ENCODE assay signal across 17 cellular contexts in genomic region chr1:55300975-55301374, GRCh38.
DNase-seq lines count a peak whose midpoint lies in the region; ATAC-seq and TF ChIP-seq lines count a peak whose summit lies in the region.
"Had no signal": no experiment of that assay in that cellular context is flagged by ENCODE, and none has a peak within 500 bp of the region (broad histone marks: within the 10 kb centered on the region; RNA-seq: fewer than 3 reads in every experiment).

No MANE protein-coding gene starts in this region.

- CTCF ChIA-PET in SK-N-SH (lab: Yijun Ruan, JAX), result no interaction called here

- TF ChIP-seq EP300 in SK-N-SH (IDR thresholded peaks at IDR 0.05; ENCODE audit: borderline replicate concordance in 1 of 2, low read depth in 1 of 2, low read length in 1 of 2), result no peak

- DNase-seq in SK-N-SH (no peak), left ventricle myocardium superior (peak; percentile 33), heart left ventricle (no peak), retina (peak; percentile 38), SIG-M5 (lab: John Stamatoyannopoulos, UW) (no peak)
- DNase-seq: C1 segment of cervical spinal cord; Caco-2; CD4-positive, alpha-beta memory T cell; DMS153; DND-41; H9; HFFc6 had no signal

- 67% methylated on average over 5 of the region's 5 CpGs for WGBS in SK-N-SH (ENCODE audit: low lambda C conversion rate)
- 40 to 45% (median 42%) methylated on average over 5 of the region's 5 CpGs for WGBS in heart left ventricle, 4 donors

- TF ChIP-seq RAD21 in SK-N-SH (IDR thresholded peaks at IDR 0.05; ENCODE audit: low read length), result no peak

- H3K9me3 ChIP-seq in SK-N-SH, result no peaks in the 10 kb centered on the region
- H3K9me3 ChIP-seq in heart left ventricle, result peaks cover 0 to 6% (median 0%) of the 10 kb centered on the region in 12 donors
- H3K9me3 ChIP-seq: Caco-2 had no signal

- no peaks in the 10 kb centered on the region for H4K20me1 ChIP-seq in SK-N-SH (ENCODE audit: insufficient read depth)

- TF ChIP-seq POLR2A in heart left ventricle (IDR thresholded peaks at IDR 0.05), result no peak

- intact Hi-C loops in left ventricle myocardium superior (cut with micrococcal nuclease) (no loop called here), heart left ventricle (cut with DNase I) (no loop called here)

- POLR2A ChIA-PET in SK-N-SH (lab: Yijun Ruan, JAX), result no interaction called here

- H3F3A ChIP-seq in SK-N-SH (replicated peaks; ENCODE audit: insufficient read depth), result no peaks in the 10 kb centered on the region

- no peaks in the 10 kb centered on the region for H3K79me2 ChIP-seq in SK-N-SH (ENCODE audit: insufficient read depth)

- no peak overlapping the region for H2AFZ ChIP-seq in SK-N-SH (ENCODE audit: low read depth)
- H2AFZ ChIP-seq: GM23338 had no signal

- H3K4me1 ChIP-seq in SK-N-SH (ENCODE audit: control insufficient read depth in 1 of 2, insufficient read depth in 2 of 2, low read depth in 1 of 2, low read length in 1 of 2) (peaks cover 0 to 8% of the 10 kb centered on the region in 2 experiments; a peak in 1 of 4 replicates), heart left ventricle (peaks cover 0 to 28% (median 3%) of the 10 kb centered on the region in 12 donors)
- H3K4me1 ChIP-seq: Caco-2 had no signal

- TF ChIP-seq CTCF in SK-N-SH (IDR thresholded peaks at IDR 0.05) (no peak), heart left ventricle (IDR thresholded peaks at IDR 0.05) (no peak)

- H3K27me3 ChIP-seq in SK-N-SH (ENCODE audit: insufficient read depth), result no peaks in the 10 kb centered on the region
- peaks cover 0 to 2% (median 0%) of the 10 kb centered on the region in 9 donors for H3K27me3 ChIP-seq in heart left ventricle

- no peak overlapping the region for H3K27ac ChIP-seq in SK-N-SH (ENCODE audit: low read depth in 2 of 2, low read length in 1 of 2)
- no peak overlapping the region for H3K27ac ChIP-seq in heart left ventricle
- H3K27ac ChIP-seq: 22Rv1 had no signal

- H3K9ac ChIP-seq in SK-N-SH, result no peak overlapping the region

- no peaks in the 10 kb centered on the region for H3K36me3 ChIP-seq in SK-N-SH (replicated peaks in 1 of 2; ENCODE audit: control insufficient read depth in 1 of 2, insufficient read depth in 2 of 2, low read length in 1 of 2)
- H3K36me3 ChIP-seq in heart left ventricle, result no peaks in the 10 kb centered on the region

- H3K9me2 ChIP-seq in SK-N-SH, result no peaks in the 10 kb centered on the region

- H3K4me2 ChIP-seq in SK-N-SH, result no peak overlapping the region
- H3K4me2 ChIP-seq: GM23338 had no signal

- peak; percentile 50; the same call in 2 of the 3 replicates for ATAC-seq in SK-N-SH treated with all-trans-retinoic acid at 6 μM for 48 hours
- no peak for ATAC-seq in left ventricle myocardium superior
- ATAC-seq in heart left ventricle, result no peak
- no peak for ATAC-seq in GM18861 (IDR thresholded peaks at IDR 0.05; ENCODE audit: unreplicated experiment)
- ATAC-seq: GM23338, HCT116 had no signal

- no peak overlapping the region for H3K4me3 ChIP-seq in SK-N-SH (ENCODE audit: low read depth in 2 of 2, low read length in 1 of 2)
- no peak overlapping the region for H3K4me3 ChIP-seq in heart left ventricle
- H3K4me3 ChIP-seq: GM23338 had no signal

TF ChIP-seq in SK-N-SH treated with all-trans-retinoic acid at 6 μM for 48 hours, 23 proteins besides CTCF, POLR2A, EP300 and RAD21:
- TF ChIP-seq, protein P1, sequence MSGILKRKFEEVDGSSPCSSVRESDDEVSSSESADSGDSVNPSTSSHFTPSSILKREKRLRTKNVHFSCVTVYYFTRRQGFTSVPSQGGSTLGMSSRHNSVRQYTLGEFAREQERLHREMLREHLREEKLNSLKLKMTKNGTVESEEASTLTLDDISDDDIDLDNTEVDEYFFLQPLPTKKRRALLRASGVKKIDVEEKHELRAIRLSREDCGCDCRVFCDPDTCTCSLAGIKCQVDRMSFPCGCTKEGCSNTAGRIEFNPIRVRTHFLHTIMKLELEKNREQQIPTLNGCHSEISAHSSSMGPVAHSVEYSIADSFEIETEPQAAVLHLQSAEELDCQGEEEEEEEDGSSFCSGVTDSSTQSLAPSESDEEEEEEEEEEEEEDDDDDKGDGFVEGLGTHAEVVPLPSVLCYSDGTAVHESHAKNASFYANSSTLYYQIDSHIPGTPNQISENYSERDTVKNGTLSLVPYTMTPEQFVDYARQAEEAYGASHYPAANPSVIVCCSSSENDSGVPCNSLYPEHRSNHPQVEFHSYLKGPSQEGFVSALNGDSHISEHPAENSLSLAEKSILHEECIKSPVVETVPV (CRISPR knock-in tag; IDR thresholded peaks at IDR 0.05), result no peak
- TF ChIP-seq OSR1 (CRISPR knock-in tag; IDR thresholded peaks at IDR 0.05), result no peak

TF ChIP-seq in SK-N-SH, 30 proteins besides CTCF, POLR2A, EP300 and RAD21:
- TF ChIP-seq TEAD4 (IDR thresholded peaks at IDR 0.05; ENCODE audit: borderline replicate concordance, insufficient read depth), result no peak
- TF ChIP-seq FOXM1 (IDR thresholded peaks at IDR 0.05; ENCODE audit: low read depth), result no peak
- TF ChIP-seq RFX5 (IDR thresholded peaks at IDR 0.05; ENCODE audit: low read length), result no peak
- no peak for TF ChIP-seq GABPA (IDR thresholded peaks at IDR 0.05; ENCODE audit: low read depth)

Comparison
In these comparisons a context has a peak if more than half of its experiments do, and no peak if none do; other contexts are left out.
1. DNase-seq: peak in left ventricle myocardium superior (single experiment) and retina (single experiment); none in SK-N-SH (single experiment), heart left ventricle (0 of 5) and SIG-M5 (single experiment).